Comparison of ENCODE assay signal across 16 cellular contexts in genomic region chr9:113547501-113547900, GRCh38.
DNase-seq lines count a peak whose midpoint lies in the region; ATAC-seq and TF ChIP-seq lines count a peak whose summit lies in the region.
"Had no signal": no experiment of that assay in that cellular context is flagged by ENCODE, and none has a peak within 500 bp of the region (broad histone marks: within the 10 kb centered on the region; RNA-seq: fewer than 3 reads in every experiment).

No MANE protein-coding gene starts in this region.

- DNase-seq in CD8-positive, alpha-beta T cell: no peak
- peak; percentile 37 for DNase-seq in RPMI7951 (ENCODE audit: low read depth)
- DNase-seq in dorsolateral prefrontal cortex: peak in 3 of 10 donors; percentile 8 to 12 (median 10)
- no peak for DNase-seq in psoas muscle
- no peak for DNase-seq in DMS53 treated with DMSO at 0.1 percent for 48 hours (lab: John Stamatoyannopoulos, UW; ENCODE audit: unreplicated experiment)
- no peak for DNase-seq in stimulated activated CD4-positive, alpha-beta T cell treated with anti-CD3 and anti-CD28 coated beads, Interleukin-1b, Interleukin-23, amount 100 ng/mL, for 48 hours
- DNase-seq in NCI-H1048 (lab: John Stamatoyannopoulos, UW): no peak
- DNase-seq: foreskin fibroblast; KG1; mucosa of descending colon; NCI-H1694; NCI-H526 treated with DMSO at 0.1 percent for 48 hours; RPMI8226; stimulated activated naive CD4-positive, alpha-beta T cell had no signal

- intact Hi-C loops in CD8-positive, alpha-beta T cell (cut with DNase I, micrococcal nuclease): loop anchor here in 1 of 2 experiments (5.0 kb wide), 1 partner anchor 35 kb away; no protein-coding TSS in a partner anchor
- intact Hi-C loops in dorsolateral prefrontal cortex (cut with DNase I): loop anchor here in 1 of 2 donors (10.0 kb wide), 2 partner anchors 203 to 447 kb away; partner anchors contain the start of genes BSPRY and WDR31
- intact Hi-C loops in psoas muscle (cut with DNase I): loop anchor here in 1 of 2 donors (5.0 kb wide), 1 partner anchor 55 kb away; no protein-coding TSS in a partner anchor

- peaks cover 62% of the 10 kb centered on the region for H3K4me1 Mint-ChIP-seq in CD8-positive, alpha-beta T cell (ENCODE audit: low read depth)

- no peaks in the 10 kb centered on the region for H3K9me3 ChIP-seq in CD8-positive, alpha-beta T cell (ENCODE audit: low read length)
- no peaks in the 10 kb centered on the region for H3K9me3 ChIP-seq in psoas muscle
- H3K9me3 ChIP-seq: mucosa of descending colon had no signal

- H3K4me1 ChIP-seq in CD8-positive, alpha-beta T cell (ENCODE audit: insufficient read depth, low read length): peaks cover 27% of the 10 kb centered on the region
- H3K4me1 ChIP-seq in psoas muscle: peaks cover 31% of the 10 kb centered on the region

- H3K27me3 Mint-ChIP-seq in CD8-positive, alpha-beta T cell (ENCODE audit: low read depth): no peaks in the 10 kb centered on the region

- POLR2A ChIA-PET in CD8-positive, alpha-beta T cell (lab: Charles Lee): interaction anchor here (1.3 kb wide), 1 partner anchor 31 kb away, joined by 5 read pairs; no protein-coding TSS in a partner anchor

- H3K27ac Mint-ChIP-seq in CD8-positive, alpha-beta T cell: peak overlapping the region; percentile 89

- H3K36me3 Mint-ChIP-seq in CD8-positive, alpha-beta T cell: peaks cover 59% of the 10 kb centered on the region

- no peak overlapping the region for H3K4me3 Mint-ChIP-seq in CD8-positive, alpha-beta T cell

- TF ChIP-seq CTCF in CD8-positive, alpha-beta T cell (IDR thresholded peaks at IDR 0.05): no peak
- TF ChIP-seq CTCF in dorsolateral prefrontal cortex (IDR thresholded peaks at IDR 0.05 in 54 of 56, conservative IDR thresholded peaks at IDR 0.05 in 2 of 56; ENCODE audit: low read depth in 1 of 56, partially characterized antibody in 56 of 56) (no peak), psoas muscle (IDR thresholded peaks at IDR 0.05) (no peak)

- no peaks in the 10 kb centered on the region for H3K36me3 ChIP-seq in CD8-positive, alpha-beta T cell (ENCODE audit: insufficient read depth, low read length)
- no peaks in the 10 kb centered on the region for H3K36me3 ChIP-seq in psoas muscle (ENCODE audit: insufficient read depth in 1 of 2, low read depth in 1 of 2)

- H3K27ac ChIP-seq in CD8-positive, alpha-beta T cell (ENCODE audit: low read depth, low read length): no peak overlapping the region
- H3K27ac ChIP-seq in dorsolateral prefrontal cortex: peak overlapping the region in 32 of 59 donors; percentile 8 to 99 (median 77)
- H3K27ac ChIP-seq in psoas muscle: peak overlapping the region; percentile 87
- H3K27ac ChIP-seq: C4-2B had no signal

- CTCF ChIA-PET in CD8-positive, alpha-beta T cell (lab: Charles Lee): interaction anchor here (0.8 kb wide), 1 partner anchor 107 kb away, joined by 3 read pairs; no protein-coding TSS in a partner anchor

- no peaks in the 10 kb centered on the region for H3K9me3 Mint-ChIP-seq in CD8-positive, alpha-beta T cell

- ATAC-seq in CD8-positive, alpha-beta T cell: no peak
- ATAC-seq in psoas muscle (no peak), HG03175 (IDR thresholded peaks at IDR 0.05; ENCODE audit: unreplicated experiment) (no peak)

- no peaks in the 10 kb centered on the region for H3K27me3 ChIP-seq in CD8-positive, alpha-beta T cell (ENCODE audit: insufficient read depth, low read length)
- H3K27me3 ChIP-seq in dorsolateral prefrontal cortex: no peaks in the 10 kb centered on the region
- no peaks in the 10 kb centered on the region for H3K27me3 ChIP-seq in psoas muscle (ENCODE audit: insufficient read depth in 3 of 3, low read length in 2 of 3)

- H3K4me3 ChIP-seq in CD8-positive, alpha-beta T cell (ENCODE audit: low read depth, low read length): no peak overlapping the region
- H3K4me3 ChIP-seq in dorsolateral prefrontal cortex: no peak overlapping the region
- no peak overlapping the region for H3K4me3 ChIP-seq in psoas muscle
- H3K4me3 ChIP-seq: mucosa of descending colon had no signal

- 91 to 92% (median 92%) methylated on average over 5 of the region's 5 CpGs for WGBS in psoas muscle, 3 donors
